In genomic region chr2:116511426-116511825, GRCh38 we compare ENCODE assay signal across 23 cellular contexts.
"Had no signal": no experiment of that assay in that cellular context is flagged by ENCODE, and none has a peak within 500 bp of the region (broad histone marks: within the 10 kb centered on the region; RNA-seq: fewer than 3 reads in every experiment).

No MANE protein-coding gene starts in this region.

- H3K27ac Mint-ChIP-seq: activated CD4-positive, alpha-beta memory T cell treated with anti-CD3 and anti-CD28 coated beads for 36 hours; activated naive CD4-positive, alpha-beta T cell treated with anti-CD3 and anti-CD28 coated beads, Interleukin-2, amount 10 ng/mL, durations not matched to agents 7 days and 5 days; activated naive CD8-positive, alpha-beta T cell treated with anti-CD3 and anti-CD28 coated beads, Interleukin-2, amount 10 ng/mL, durations not matched to agents 7 days and 5 days; activated T-helper 1 cell treated with anti-CD3 and anti-CD28 coated beads, Interleukin-12 subunit alpha, Interleukin-12 subunit beta, Interleukin-2, Interleukin-4 antibody, amounts not matched to agents 30 ng/mL and 10 ng/mL and 1 ng/mL, durations not matched to agents 14 hours and 24 hours and 36 hours; brain; effector memory CD8-positive, alpha-beta T cell; naive thymus-derived CD4-positive, alpha-beta T cell; stimulated activated naive B cell treated with anti-CD40 and anti-IgM and Interleukin-4, amounts not matched to agents 10 μg/mL and 1 μg/mL and 100 μg/mL, for 72 hours had no signal

- ATAC-seq: activated CD4-positive, CD25-positive, alpha-beta regulatory T cell treated with anti-CD3 and anti-CD28 coated beads, Interleukin-2, amount 50 U/mL, for 24 hours; effector memory CD8-positive, alpha-beta T cell; gastrocnemius medialis; naive thymus-derived CD4-positive, alpha-beta T cell; stimulated activated naive B cell treated with anti-CD40 and anti-IgM and Interleukin-4, amounts not matched to agents 10 μg/mL and 1 μg/mL and 100 μg/mL, for 72 hours had no signal

- H3K9me3 Mint-ChIP-seq: activated naive CD8-positive, alpha-beta T cell treated with anti-CD3 and anti-CD28 coated beads, Interleukin-2, amount 10 ng/mL, durations not matched to agents 7 days and 5 days had no signal

- H3K27me3 Mint-ChIP-seq: activated CD4-positive, alpha-beta memory T cell treated with anti-CD3 and anti-CD28 coated beads for 36 hours; activated naive CD4-positive, alpha-beta T cell treated with anti-CD3 and anti-CD28 coated beads, Interleukin-2, amount 10 ng/mL, durations not matched to agents 7 days and 5 days; activated naive CD8-positive, alpha-beta T cell treated with anti-CD3 and anti-CD28 coated beads, Interleukin-2, amount 10 ng/mL, durations not matched to agents 7 days and 5 days; brain; effector memory CD8-positive, alpha-beta T cell; naive thymus-derived CD4-positive, alpha-beta T cell; stimulated activated naive B cell treated with anti-CD40 and anti-IgM and Interleukin-4, amounts not matched to agents 10 μg/mL and 1 μg/mL and 100 μg/mL, for 72 hours had no signal

- H3K4me3 Mint-ChIP-seq: activated CD4-positive, alpha-beta memory T cell treated with anti-CD3 and anti-CD28 coated beads for 36 hours; activated naive CD4-positive, alpha-beta T cell treated with anti-CD3 and anti-CD28 coated beads, Interleukin-2, amount 10 ng/mL, durations not matched to agents 7 days and 5 days; activated naive CD8-positive, alpha-beta T cell treated with anti-CD3 and anti-CD28 coated beads, Interleukin-2, amount 10 ng/mL, durations not matched to agents 7 days and 5 days; activated T-helper 1 cell treated with anti-CD3 and anti-CD28 coated beads, Interleukin-12 subunit alpha, Interleukin-12 subunit beta, Interleukin-2, Interleukin-4 antibody, amounts not matched to agents 30 ng/mL and 10 ng/mL and 1 ng/mL, durations not matched to agents 14 hours and 24 hours and 36 hours; brain; effector memory CD8-positive, alpha-beta T cell; naive thymus-derived CD4-positive, alpha-beta T cell; neural crest cell; stimulated activated naive B cell treated with anti-CD40 and anti-IgM and Interleukin-4, amounts not matched to agents 10 μg/mL and 1 μg/mL and 100 μg/mL, for 72 hours had no signal

- DNase-seq: activated CD4-positive, alpha-beta memory T cell treated with anti-CD3 and anti-CD28 coated beads for 36 hours; activated CD4-positive, alpha-beta T cell treated with anti-CD3 and anti-CD28 coated beads for 48 hours; activated CD8-positive, alpha-beta memory T cell treated with anti-CD3 and anti-CD28 coated beads, Interleukin-2, amount 50 U/mL, for 4 hours; activated effector memory CD4-positive, alpha-beta T cell treated with anti-CD3 and anti-CD28 coated beads, Interleukin-2, amount 50 U/mL, for 16 hours; activated naive CD4-positive, alpha-beta T cell treated with anti-CD3 and anti-CD28 coated beads, Interleukin-2, amount 10 ng/mL, durations not matched to agents 7 days and 5 days; activated naive CD8-positive, alpha-beta T cell treated with anti-CD3 and anti-CD28 coated beads, Interleukin-2, amount 10 ng/mL, durations not matched to agents 7 days and 5 days; activated T-cell treated with anti-CD3 and anti-CD28 coated beads, Interleukin-2, amount 50 U/mL, for 1 hour; effector memory CD8-positive, alpha-beta T cell; erythroblast; gastrocnemius medialis; glutamatergic neuron; left ventricle myocardium inferior; naive thymus-derived CD4-positive, alpha-beta T cell; occipital lobe; stimulated activated CD4-positive, alpha-beta T cell treated with anti-CD3 and anti-CD28 coated beads, Interleukin-15, amount 100 ng/mL, for 24 hours; stimulated activated CD4-positive, alpha-beta T cell treated with anti-CD3 and anti-CD28 coated beads, Interleukin-2, amount 100 ng/mL, for 24 hours; stimulated activated naive B cell treated with anti-CD40 and anti-IgM and Interleukin-4, amounts not matched to agents 10 μg/mL and 1 μg/mL and 100 μg/mL, for 72 hours; T1000; WERI-Rb-1 had no signal

- H3K36me3 Mint-ChIP-seq: activated CD4-positive, alpha-beta memory T cell treated with anti-CD3 and anti-CD28 coated beads for 36 hours; activated naive CD4-positive, alpha-beta T cell treated with anti-CD3 and anti-CD28 coated beads, Interleukin-2, amount 10 ng/mL, durations not matched to agents 7 days and 5 days; activated naive CD8-positive, alpha-beta T cell treated with anti-CD3 and anti-CD28 coated beads, Interleukin-2, amount 10 ng/mL, durations not matched to agents 7 days and 5 days; brain; naive thymus-derived CD4-positive, alpha-beta T cell; stimulated activated naive B cell treated with anti-CD40 and anti-IgM and Interleukin-4, amounts not matched to agents 10 μg/mL and 1 μg/mL and 100 μg/mL, for 72 hours had no signal

- H3K4me1 Mint-ChIP-seq: activated naive CD4-positive, alpha-beta T cell treated with anti-CD3 and anti-CD28 coated beads, Interleukin-2, amount 10 ng/mL, durations not matched to agents 7 days and 5 days; activated naive CD8-positive, alpha-beta T cell treated with anti-CD3 and anti-CD28 coated beads, Interleukin-2, amount 10 ng/mL, durations not matched to agents 7 days and 5 days; brain; naive thymus-derived CD4-positive, alpha-beta T cell; neural crest cell; stimulated activated naive B cell treated with anti-CD40 and anti-IgM and Interleukin-4, amounts not matched to agents 10 μg/mL and 1 μg/mL and 100 μg/mL, for 72 hours had no signal
